ENCODE assay signal across 1 cellular context in the genomic region with DNA sequence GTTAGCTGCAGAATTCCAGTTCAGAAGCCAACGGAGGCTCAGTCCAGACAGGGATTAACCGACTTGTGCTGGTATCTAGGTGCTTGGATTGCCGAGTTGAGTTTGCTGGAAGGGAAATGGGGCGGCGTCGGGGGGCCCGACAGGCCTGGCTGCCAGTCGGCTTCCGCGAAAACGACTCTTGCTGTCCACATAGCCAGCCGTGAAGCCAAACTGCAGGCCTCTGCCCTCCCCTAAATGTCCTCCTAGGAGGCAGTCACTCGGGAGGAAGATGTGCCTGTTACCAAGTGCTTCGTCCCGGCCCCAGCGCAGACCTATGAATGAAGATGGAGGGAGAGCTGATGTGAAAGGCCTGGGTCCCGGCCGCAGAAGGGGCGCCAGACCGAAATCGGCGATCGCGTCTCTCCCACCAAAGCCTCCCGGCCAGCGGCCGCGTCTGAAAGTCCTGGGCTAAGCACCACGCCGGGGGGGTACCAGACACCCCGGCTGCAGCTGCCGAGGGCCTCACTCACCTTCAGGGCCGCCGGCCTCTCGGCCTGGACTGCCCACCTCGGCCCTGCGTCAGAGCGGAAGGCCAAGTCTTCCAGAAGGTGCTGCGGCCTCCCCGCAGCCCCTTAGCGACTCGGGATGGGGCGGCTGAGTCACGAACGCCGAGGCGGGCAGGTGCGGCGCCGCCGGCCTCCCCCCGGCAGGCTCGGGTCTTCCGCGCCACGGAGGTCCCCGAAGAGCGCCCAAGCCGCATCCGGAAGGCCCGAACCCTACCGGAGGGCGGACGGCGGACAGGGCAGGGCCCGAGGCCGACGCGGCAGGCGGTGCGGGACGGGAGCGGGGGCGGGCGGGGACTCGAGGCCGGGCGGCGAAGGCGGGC.
TF ChIP-seq lines count a peak whose summit lies in the region.

No MANE protein-coding gene starts in this region.

TF ChIP-seq in HepG2, 621 proteins besides CTCF, POLR2A, EP300 and RAD21 (continues in another document):
- no peak for TF ChIP-seq ZNF263 (CRISPR knock-in tag; IDR thresholded peaks at IDR 0.05)
- TF ChIP-seq ZNF138 (CRISPR knock-in tag; IDR thresholded peaks at IDR 0.05; ENCODE audit: low read depth) = no peak
- no peak for TF ChIP-seq ZNF75D (CRISPR knock-in tag; IDR thresholded peaks at IDR 0.05; ENCODE audit: borderline replicate concordance)
- peak; percentile 60 for TF ChIP-seq POLR2G (IDR thresholded peaks at IDR 0.05; ENCODE audit: low read depth, low read length)
- TF ChIP-seq NCOR1 (IDR thresholded peaks at IDR 0.05; ENCODE audit: borderline replicate concordance, low read length) = no peak
- TF ChIP-seq ZNF235 (CRISPR knock-in tag; IDR thresholded peaks at IDR 0.05; ENCODE audit: borderline replicate concordance) = peak; percentile 9; the same call in 1 of the 2 replicates
- 0 out of 2 replicates have a peak, but pooled peaks have one; percentile 77 for TF ChIP-seq ZNF234 (CRISPR knock-in tag; conservative IDR thresholded peaks at IDR 0.05)
- TF ChIP-seq KDM2A (CRISPR knock-in tag; IDR thresholded peaks at IDR 0.05; ENCODE audit: borderline replicate concordance, low read depth) = peak; percentile 91
- TF ChIP-seq KDM6A (CRISPR knock-in tag; IDR thresholded peaks at IDR 0.05; ENCODE audit: low read depth) = no peak
- TF ChIP-seq PCBP1 (IDR thresholded peaks at IDR 0.05; ENCODE audit: borderline replicate concordance, low read depth, low read length) = no peak
- no peak for TF ChIP-seq HNF4A (CRISPR knock-in tag; IDR thresholded peaks at IDR 0.05)
- no peak for TF ChIP-seq WIZ (CRISPR knock-in tag; IDR thresholded peaks at IDR 0.05)
- TF ChIP-seq ZNF746 (CRISPR knock-in tag; IDR thresholded peaks at IDR 0.05) = no peak
- TF ChIP-seq ZNF891 (CRISPR knock-in tag; IDR thresholded peaks at IDR 0.05) = peak; percentile 37; the same call in 1 of the 2 replicates
- TF ChIP-seq NCOA2 (CRISPR knock-in tag; IDR thresholded peaks at IDR 0.05) = no peak
- TF ChIP-seq RFX1 (IDR thresholded peaks at IDR 0.05) = no peak
- peak; percentile 9; the same call in 1 of the 2 replicates for TF ChIP-seq GABPB1 (CRISPR knock-in tag; IDR thresholded peaks at IDR 0.05)
- no peak for TF ChIP-seq TEAD3 (CRISPR knock-in tag; optimal IDR thresholded peaks at IDR 0.05; ENCODE audit: borderline replicate concordance)
- TF ChIP-seq ZBTB1 (CRISPR knock-in tag; IDR thresholded peaks at IDR 0.05; ENCODE audit: borderline replicate concordance) = no peak
- no peak for TF ChIP-seq ZNF790 (CRISPR knock-in tag; IDR thresholded peaks at IDR 0.05; ENCODE audit: borderline replicate concordance)
- TF ChIP-seq IRX3 (CRISPR knock-in tag; IDR thresholded peaks at IDR 0.05; ENCODE audit: borderline replicate concordance, low read depth) = peak; percentile 78; the same call in 1 of the 2 replicates
- TF ChIP-seq, protein P1, sequence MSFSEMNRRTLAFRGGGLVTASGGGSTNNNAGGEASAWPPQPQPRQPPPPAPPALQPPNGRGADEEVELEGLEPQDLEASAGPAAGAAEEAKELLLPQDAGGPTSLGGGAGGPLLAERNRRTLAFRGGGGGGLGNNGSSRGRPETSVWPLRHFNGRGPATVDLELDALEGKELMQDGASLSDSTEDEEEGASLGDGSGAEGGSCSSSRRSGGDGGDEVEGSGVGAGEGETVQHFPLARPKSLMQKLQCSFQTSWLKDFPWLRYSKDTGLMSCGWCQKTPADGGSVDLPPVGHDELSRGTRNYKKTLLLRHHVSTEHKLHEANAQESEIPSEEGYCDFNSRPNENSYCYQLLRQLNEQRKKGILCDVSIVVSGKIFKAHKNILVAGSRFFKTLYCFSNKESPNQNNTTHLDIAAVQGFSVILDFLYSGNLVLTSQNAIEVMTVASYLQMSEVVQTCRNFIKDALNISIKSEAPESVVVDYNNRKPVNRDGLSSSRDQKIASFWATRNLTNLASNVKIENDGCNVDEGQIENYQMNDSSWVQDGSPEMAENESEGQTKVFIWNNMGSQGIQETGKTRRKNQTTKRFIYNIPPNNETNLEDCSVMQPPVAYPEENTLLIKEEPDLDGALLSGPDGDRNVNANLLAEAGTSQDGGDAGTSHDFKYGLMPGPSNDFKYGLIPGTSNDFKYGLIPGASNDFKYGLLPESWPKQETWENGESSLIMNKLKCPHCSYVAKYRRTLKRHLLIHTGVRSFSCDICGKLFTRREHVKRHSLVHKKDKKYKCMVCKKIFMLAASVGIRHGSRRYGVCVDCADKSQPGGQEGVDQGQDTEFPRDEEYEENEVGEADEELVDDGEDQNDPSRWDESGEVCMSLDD (CRISPR knock-in tag; IDR thresholded peaks at IDR 0.05; ENCODE audit: borderline replicate concordance) = no peak
- 0 out of 2 replicates have a peak, but pooled peaks have one; percentile 9 for TF ChIP-seq STAG1 (CRISPR knock-in tag; IDR thresholded peaks at IDR 0.05)
- TF ChIP-seq FOSL2 (CRISPR knock-in tag; IDR thresholded peaks at IDR 0.05) = no peak
- peak; percentile 98 for TF ChIP-seq AGO2 (optimal IDR thresholded peaks at IDR 0.05; ENCODE audit: low read depth, low read length)
- no peak for TF ChIP-seq NPAS2 (CRISPR knock-in tag; IDR thresholded peaks at IDR 0.05; ENCODE audit: borderline replicate concordance)
- TF ChIP-seq RBAK (CRISPR knock-in tag; IDR thresholded peaks at IDR 0.05) = peak; percentile 38; the same call in 1 of the 2 replicates
- TF ChIP-seq, protein P2, sequence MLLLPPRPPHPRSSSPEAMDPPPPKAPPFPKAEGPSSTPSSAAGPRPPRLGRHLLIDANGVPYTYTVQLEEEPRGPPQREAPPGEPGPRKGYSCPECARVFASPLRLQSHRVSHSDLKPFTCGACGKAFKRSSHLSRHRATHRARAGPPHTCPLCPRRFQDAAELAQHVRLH (CRISPR knock-in tag; IDR thresholded peaks at IDR 0.05; ENCODE audit: borderline replicate concordance, low read depth) = no peak
- TF ChIP-seq DNMT1 (CRISPR knock-in tag; IDR thresholded peaks at IDR 0.05) = no peak
- TF ChIP-seq, protein P3, sequence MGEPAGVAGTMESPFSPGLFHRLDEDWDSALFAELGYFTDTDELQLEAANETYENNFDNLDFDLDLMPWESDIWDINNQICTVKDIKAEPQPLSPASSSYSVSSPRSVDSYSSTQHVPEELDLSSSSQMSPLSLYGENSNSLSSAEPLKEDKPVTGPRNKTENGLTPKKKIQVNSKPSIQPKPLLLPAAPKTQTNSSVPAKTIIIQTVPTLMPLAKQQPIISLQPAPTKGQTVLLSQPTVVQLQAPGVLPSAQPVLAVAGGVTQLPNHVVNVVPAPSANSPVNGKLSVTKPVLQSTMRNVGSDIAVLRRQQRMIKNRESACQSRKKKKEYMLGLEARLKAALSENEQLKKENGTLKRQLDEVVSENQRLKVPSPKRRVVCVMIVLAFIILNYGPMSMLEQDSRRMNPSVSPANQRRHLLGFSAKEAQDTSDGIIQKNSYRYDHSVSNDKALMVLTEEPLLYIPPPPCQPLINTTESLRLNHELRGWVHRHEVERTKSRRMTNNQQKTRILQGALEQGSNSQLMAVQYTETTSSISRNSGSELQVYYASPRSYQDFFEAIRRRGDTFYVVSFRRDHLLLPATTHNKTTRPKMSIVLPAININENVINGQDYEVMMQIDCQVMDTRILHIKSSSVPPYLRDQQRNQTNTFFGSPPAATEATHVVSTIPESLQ (CRISPR knock-in tag; conservative IDR thresholded peaks at IDR 0.05) = no peak
- TF ChIP-seq, protein P4, sequence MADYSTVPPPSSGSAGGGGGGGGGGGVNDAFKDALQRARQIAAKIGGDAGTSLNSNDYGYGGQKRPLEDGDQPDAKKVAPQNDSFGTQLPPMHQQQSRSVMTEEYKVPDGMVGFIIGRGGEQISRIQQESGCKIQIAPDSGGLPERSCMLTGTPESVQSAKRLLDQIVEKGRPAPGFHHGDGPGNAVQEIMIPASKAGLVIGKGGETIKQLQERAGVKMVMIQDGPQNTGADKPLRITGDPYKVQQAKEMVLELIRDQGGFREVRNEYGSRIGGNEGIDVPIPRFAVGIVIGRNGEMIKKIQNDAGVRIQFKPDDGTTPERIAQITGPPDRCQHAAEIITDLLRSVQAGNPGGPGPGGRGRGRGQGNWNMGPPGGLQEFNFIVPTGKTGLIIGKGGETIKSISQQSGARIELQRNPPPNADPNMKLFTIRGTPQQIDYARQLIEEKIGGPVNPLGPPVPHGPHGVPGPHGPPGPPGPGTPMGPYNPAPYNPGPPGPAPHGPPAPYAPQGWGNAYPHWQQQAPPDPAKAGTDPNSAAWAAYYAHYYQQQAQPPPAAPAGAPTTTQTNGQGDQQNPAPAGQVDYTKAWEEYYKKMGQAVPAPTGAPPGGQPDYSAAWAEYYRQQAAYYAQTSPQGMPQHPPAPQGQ (CRISPR knock-in tag; IDR thresholded peaks at IDR 0.05; ENCODE audit: borderline replicate concordance) = no peak
- TF ChIP-seq ZNF326 (CRISPR knock-in tag; IDR thresholded peaks at IDR 0.05; ENCODE audit: borderline replicate concordance) = no peak
- no peak for TF ChIP-seq KLF6 (CRISPR knock-in tag; IDR thresholded peaks at IDR 0.05)
- no peak for TF ChIP-seq HNRNPH1 (optimal IDR thresholded peaks at IDR 0.05; ENCODE audit: low read depth, low read length)
- no peak for TF ChIP-seq SMAD3 (CRISPR knock-in tag; IDR thresholded peaks at IDR 0.05)
- TF ChIP-seq, protein P5, sequence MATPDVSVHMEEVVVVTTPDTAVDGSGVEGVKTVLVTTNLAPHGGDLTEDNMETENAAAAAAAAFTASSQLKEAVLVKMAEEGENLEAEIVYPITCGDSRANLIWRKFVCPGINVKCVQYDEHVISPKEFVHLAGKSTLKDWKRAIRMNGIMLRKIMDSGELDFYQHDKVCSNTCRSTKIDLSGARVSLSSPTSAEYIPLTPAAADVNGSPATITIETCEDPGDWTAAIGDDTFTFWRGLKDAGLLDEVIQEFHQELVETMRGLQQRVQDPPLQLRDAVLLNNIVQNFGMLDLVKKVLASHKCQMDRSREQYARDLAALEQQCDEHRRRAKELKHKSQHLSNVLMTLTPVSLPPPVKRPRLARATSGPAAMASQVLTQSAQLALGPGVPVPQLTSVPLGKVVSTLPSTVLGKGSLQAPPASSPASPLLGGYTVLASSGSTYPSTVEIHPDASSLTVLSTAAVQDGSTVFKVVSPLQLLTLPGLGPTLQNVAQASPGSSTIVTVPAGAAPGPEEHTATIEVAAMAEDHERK (CRISPR knock-in tag; IDR thresholded peaks at IDR 0.05; ENCODE audit: low read depth) = no peak
- TF ChIP-seq, protein P6, sequence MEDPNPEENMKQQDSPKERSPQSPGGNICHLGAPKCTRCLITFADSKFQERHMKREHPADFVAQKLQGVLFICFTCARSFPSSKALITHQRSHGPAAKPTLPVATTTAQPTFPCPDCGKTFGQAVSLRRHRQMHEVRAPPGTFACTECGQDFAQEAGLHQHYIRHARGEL (CRISPR knock-in tag; IDR thresholded peaks at IDR 0.05) = no peak
- TF ChIP-seq, protein P7, sequence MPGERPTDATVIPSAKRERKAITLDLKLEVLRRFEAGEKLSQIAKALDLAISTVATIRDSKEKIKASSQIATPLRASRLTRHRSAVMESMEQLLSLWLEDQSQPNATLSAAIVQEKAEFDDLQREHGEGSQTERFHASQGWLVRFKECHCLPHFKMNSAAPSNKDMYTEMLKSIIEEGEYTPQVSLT (CRISPR knock-in tag; IDR thresholded peaks at IDR 0.05; ENCODE audit: borderline replicate concordance, low read depth) = no peak
- TF ChIP-seq HOXA9 (CRISPR knock-in tag; IDR thresholded peaks at IDR 0.05; ENCODE audit: borderline replicate concordance) = no peak
- 0 out of 2 replicates have a peak, but pooled peaks have one; percentile 64 for TF ChIP-seq PAF1 (CRISPR knock-in tag; IDR thresholded peaks at IDR 0.05)
- TF ChIP-seq, protein P8, sequence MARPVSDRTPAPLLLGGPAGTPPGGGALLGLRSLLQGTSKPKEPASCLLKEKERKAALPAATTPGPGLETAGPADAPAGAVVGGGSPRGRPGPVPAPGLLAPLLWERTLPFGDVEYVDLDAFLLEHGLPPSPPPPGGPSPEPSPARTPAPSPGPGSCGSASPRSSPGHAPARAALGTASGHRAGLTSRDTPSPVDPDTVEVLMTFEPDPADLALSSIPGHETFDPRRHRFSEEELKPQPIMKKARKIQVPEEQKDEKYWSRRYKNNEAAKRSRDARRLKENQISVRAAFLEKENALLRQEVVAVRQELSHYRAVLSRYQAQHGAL (CRISPR knock-in tag; IDR thresholded peaks at IDR 0.05; ENCODE audit: not compliant biosample characterization) = no peak
- TF ChIP-seq HDAC2 (CRISPR knock-in tag; IDR thresholded peaks at IDR 0.05) = peak; percentile 38; the same call in 1 of the 2 replicates
- no peak for TF ChIP-seq GFI1 (CRISPR knock-in tag; IDR thresholded peaks at IDR 0.05; ENCODE audit: borderline replicate concordance)
- 0 out of 2 replicates have a peak, but pooled peaks have one; percentile 51 for TF ChIP-seq ZNF253 (CRISPR knock-in tag; IDR thresholded peaks at IDR 0.05; ENCODE audit: borderline replicate concordance)
- TF ChIP-seq FOXK2 (IDR thresholded peaks at IDR 0.05) = no peak
- TF ChIP-seq ZNF660 (CRISPR knock-in tag; IDR thresholded peaks at IDR 0.05; ENCODE audit: borderline replicate concordance, low read depth) = no peak
- TF ChIP-seq ZNF207 (IDR thresholded peaks at IDR 0.05; ENCODE audit: borderline replicate concordance) = no peak
- TF ChIP-seq, protein P9, sequence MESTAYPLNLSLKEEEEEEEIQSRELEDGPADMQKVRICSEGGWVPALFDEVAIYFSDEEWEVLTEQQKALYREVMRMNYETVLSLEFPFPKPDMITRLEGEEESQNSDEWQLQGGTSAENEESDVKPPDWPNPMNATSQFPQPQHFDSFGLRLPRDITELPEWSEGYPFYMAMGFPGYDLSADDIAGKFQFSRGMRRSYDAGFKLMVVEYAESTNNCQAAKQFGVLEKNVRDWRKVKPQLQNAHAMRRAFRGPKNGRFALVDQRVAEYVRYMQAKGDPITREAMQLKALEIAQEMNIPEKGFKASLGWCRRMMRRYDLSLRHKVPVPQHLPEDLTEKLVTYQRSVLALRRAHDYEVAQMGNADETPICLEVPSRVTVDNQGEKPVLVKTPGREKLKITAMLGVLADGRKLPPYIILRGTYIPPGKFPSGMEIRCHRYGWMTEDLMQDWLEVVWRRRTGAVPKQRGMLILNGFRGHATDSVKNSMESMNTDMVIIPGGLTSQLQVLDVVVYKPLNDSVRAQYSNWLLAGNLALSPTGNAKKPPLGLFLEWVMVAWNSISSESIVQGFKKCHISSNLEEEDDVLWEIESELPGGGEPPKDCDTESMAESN (CRISPR knock-in tag; conservative IDR thresholded peaks at IDR 0.05) = no peak
- 0 out of 2 replicates have a peak, but pooled peaks have one; percentile 64 for TF ChIP-seq ZNF607 (CRISPR knock-in tag; IDR thresholded peaks at IDR 0.05; ENCODE audit: borderline replicate concordance)
- TF ChIP-seq, protein P10, sequence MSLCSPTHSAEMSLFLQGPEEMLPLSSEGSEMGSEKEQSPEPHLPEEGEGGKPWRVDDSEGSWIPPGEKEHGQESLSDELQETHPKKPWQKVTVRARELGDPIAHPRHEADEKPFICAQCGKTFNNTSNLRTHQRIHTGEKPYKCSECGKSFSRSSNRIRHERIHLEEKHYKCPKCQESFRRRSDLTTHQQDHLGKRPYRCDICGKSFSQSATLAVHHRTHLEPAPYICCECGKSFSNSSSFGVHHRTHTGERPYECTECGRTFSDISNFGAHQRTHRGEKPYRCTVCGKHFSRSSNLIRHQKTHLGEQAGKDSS (CRISPR knock-in tag; IDR thresholded peaks at IDR 0.05; ENCODE audit: borderline replicate concordance, low read depth) = no peak; the same call in 1 of the 2 replicates
- TF ChIP-seq SCMH1 (CRISPR knock-in tag; IDR thresholded peaks at IDR 0.05; ENCODE audit: borderline replicate concordance) = no peak
